ENCODE assay signal across 12 cellular contexts in the genomic region with DNA sequence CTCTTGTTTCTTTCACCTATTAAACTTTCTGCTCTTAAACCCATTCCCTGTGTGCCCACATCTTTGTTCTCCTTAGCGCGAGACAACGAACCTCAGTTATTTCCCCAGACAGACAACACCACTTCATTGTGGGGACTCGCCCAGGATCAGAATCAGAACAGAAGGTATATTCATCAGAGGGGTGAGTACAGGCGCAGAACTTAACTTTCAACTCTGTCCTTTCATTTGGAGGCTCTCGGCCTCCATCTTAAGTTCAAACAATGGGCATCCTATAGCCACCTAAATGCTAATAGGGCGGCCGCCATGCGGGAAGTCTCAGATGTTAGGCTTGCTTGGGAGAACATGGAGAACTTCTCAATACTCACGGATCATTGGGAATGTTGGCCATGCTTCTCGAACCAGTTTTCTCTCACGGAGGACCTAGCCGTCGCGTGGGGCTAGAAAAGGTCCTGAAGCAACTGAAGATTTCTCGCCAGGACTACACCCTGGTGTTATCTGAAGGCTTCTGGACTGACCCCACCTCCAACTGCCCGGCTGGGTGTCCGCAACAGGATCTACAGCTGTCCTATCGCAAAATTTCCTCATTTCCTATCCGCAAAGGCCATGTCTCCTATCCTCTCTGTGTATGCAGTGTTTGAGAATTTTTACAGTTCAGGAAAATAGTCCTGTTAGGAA. TPM values are rescaled to one million over a fixed set of nuclear protein-coding genes. Genes with fewer than 3 reads are reported as not detected.
DNase-seq lines count a peak whose midpoint lies in the region; ATAC-seq, FAIRE-seq and TF ChIP-seq lines count a peak whose summit lies in the region.
"Had no signal": no experiment of that assay in that cellular context is flagged by ENCODE, and none has a peak within 500 bp of the region (broad histone marks: within the 10 kb centered on the region; RNA-seq: fewer than 3 reads in every experiment).

No MANE protein-coding gene starts in this region.

- peak; percentile 23 for ATAC-seq in HG03196 (IDR thresholded peaks at IDR 0.05; ENCODE audit: unreplicated experiment)
- ATAC-seq in HG02884 (IDR thresholded peaks at IDR 0.05; ENCODE audit: unreplicated experiment): no peak

- peak overlapping the region; percentile 90 for H3K27ac ChIP-seq in 22Rv1
- no peak overlapping the region for H3K27ac ChIP-seq in astrocyte (ENCODE audit: low read depth, low read length)
- H3K27ac ChIP-seq: upper lobe of left lung had no signal

- H3K9me3 ChIP-seq in astrocyte (ENCODE audit: insufficient read depth, low read depth, low read length) (peaks cover 6% of the 10 kb centered on the region), iPS-15b (ENCODE audit: control insufficient read depth, insufficient read depth, low read length) (peaks cover 4% of the 10 kb centered on the region)
- H3K9me3 ChIP-seq: mucosa of descending colon, upper lobe of left lung had no signal

- H3K9ac ChIP-seq in astrocyte (ENCODE audit: low read length) (no peak overlapping the region), iPS-15b (ENCODE audit: low read depth, low read length) (no peak overlapping the region)

- H3K27me3 Mint-ChIP-seq in astrocyte (ENCODE audit: low read depth, unreplicated experiment): peaks cover 8% of the 10 kb centered on the region

- H3K4me1 Mint-ChIP-seq in astrocyte (ENCODE audit: low read depth, unreplicated experiment): peaks cover 2% of the 10 kb centered on the region

- H3K4me2 ChIP-seq in astrocyte (ENCODE audit: low read length): peak overlapping the region; percentile 56

- peaks cover 4% of the 10 kb centered on the region for H3K9me3 Mint-ChIP-seq in astrocyte (ENCODE audit: unreplicated experiment)

- TF ChIP-seq CTCF in 22Rv1 (IDR thresholded peaks at IDR 0.05) (no peak), astrocyte (IDR thresholded peaks at IDR 0.05; ENCODE audit: insufficient read depth, low read depth, low read length) (no peak)

- peaks cover 3% of the 10 kb centered on the region for H3K36me3 Mint-ChIP-seq in astrocyte (ENCODE audit: low read depth, unreplicated experiment)

- H3K4me3 ChIP-seq in astrocyte (ENCODE audit: insufficient read depth, low read depth, low read length): no peak overlapping the region
- peak overlapping the region; percentile 20 for H3K4me3 ChIP-seq in iPS-15b (ENCODE audit: low read depth, low read length)
- H3K4me3 ChIP-seq: mucosa of descending colon, upper lobe of left lung had no signal

- no peaks in the 10 kb centered on the region for H4K20me1 ChIP-seq in astrocyte (ENCODE audit: insufficient read depth, low read length)

- DNase-seq in astrocyte (ENCODE audit: low read depth) (no peak), RCC 7860 (ENCODE audit: low spot score) (no peak)
- no peak for DNase-seq in stimulated activated CD4-positive, alpha-beta T cell treated with anti-CD3 and anti-CD28 coated beads, Interleukin-4, amount 100 ng/mL, for 24 hours
- no peak for DNase-seq in stimulated activated CD4-positive, alpha-beta T cell treated with anti-CD3 and anti-CD28 coated beads, Interleukin-2, amount 100 ng/mL, for 48 hours
- DNase-seq: NCI-H1436 treated with DMSO at 0.1 percent for 48 hours, upper lobe of left lung had no signal

- H2AFZ ChIP-seq in astrocyte (ENCODE audit: low read depth, low read length): peak overlapping the region; percentile 24

- H3K4me1 ChIP-seq in astrocyte (ENCODE audit: insufficient read depth, low read length): no peaks in the 10 kb centered on the region
- H3K4me1 ChIP-seq in iPS-15b (ENCODE audit: control insufficient read depth, insufficient read depth, low read length): no peaks in the 10 kb centered on the region
- H3K4me1 ChIP-seq: upper lobe of left lung had no signal

- peak overlapping the region; percentile 40 for H3K4me3 Mint-ChIP-seq in astrocyte (ENCODE audit: unreplicated experiment)

- H3K36me3 ChIP-seq in astrocyte (ENCODE audit: insufficient read depth, low read length) (no peaks in the 10 kb centered on the region), iPS-15b (ENCODE audit: control insufficient read depth, insufficient read depth, low read length) (no peaks in the 10 kb centered on the region)
- H3K36me3 ChIP-seq: upper lobe of left lung had no signal

- H3K27ac Mint-ChIP-seq in astrocyte (ENCODE audit: unreplicated experiment): no peak overlapping the region

- H3K27me3 ChIP-seq in astrocyte (ENCODE audit: insufficient read depth, low read length): no peaks in the 10 kb centered on the region
- H3K27me3 ChIP-seq in iPS-15b (ENCODE audit: control insufficient read depth, insufficient read depth, low read length): peaks cover 5% of the 10 kb centered on the region
- H3K27me3 ChIP-seq: upper lobe of left lung had no signal

- no peak for FAIRE-seq in astrocyte (lab: Jason Lieb, UNC)
- no peak for FAIRE-seq in RCC 7860 (lab: Jason Lieb, UNC)

- H3K79me2 ChIP-seq in astrocyte (ENCODE audit: insufficient read depth, low read length): no peaks in the 10 kb centered on the region

RNA-seq across cellular contexts. Expression of a gene that starts 13.4 kb away (rescaled TPM):
- total RNA-seq in astrocyte: 3.2 TPM in 2 replicates

RNA-seq across cellular contexts. Expression of a gene that starts 29.0 kb away (rescaled TPM):
- total RNA-seq in astrocyte: 14.3 and 16.9 TPM in 2 replicates

RNA-seq across cellular contexts. Expression of a gene that starts 30.3 kb away (rescaled TPM):
- total RNA-seq in astrocyte: 0.70 and 1.1 TPM in 2 replicates
- total RNA-seq: pulmonary artery endothelial cell had no signal

RNA-seq across cellular contexts. Expression of a gene that starts 40.9 kb away (rescaled TPM):
- total RNA-seq in astrocyte: not detected in 2 replicates
- total RNA-seq: mucosa of descending colon, pulmonary artery endothelial cell, upper lobe of left lung had no signal
